ENCODE assay signal across 21 cellular contexts in the genomic region with DNA sequence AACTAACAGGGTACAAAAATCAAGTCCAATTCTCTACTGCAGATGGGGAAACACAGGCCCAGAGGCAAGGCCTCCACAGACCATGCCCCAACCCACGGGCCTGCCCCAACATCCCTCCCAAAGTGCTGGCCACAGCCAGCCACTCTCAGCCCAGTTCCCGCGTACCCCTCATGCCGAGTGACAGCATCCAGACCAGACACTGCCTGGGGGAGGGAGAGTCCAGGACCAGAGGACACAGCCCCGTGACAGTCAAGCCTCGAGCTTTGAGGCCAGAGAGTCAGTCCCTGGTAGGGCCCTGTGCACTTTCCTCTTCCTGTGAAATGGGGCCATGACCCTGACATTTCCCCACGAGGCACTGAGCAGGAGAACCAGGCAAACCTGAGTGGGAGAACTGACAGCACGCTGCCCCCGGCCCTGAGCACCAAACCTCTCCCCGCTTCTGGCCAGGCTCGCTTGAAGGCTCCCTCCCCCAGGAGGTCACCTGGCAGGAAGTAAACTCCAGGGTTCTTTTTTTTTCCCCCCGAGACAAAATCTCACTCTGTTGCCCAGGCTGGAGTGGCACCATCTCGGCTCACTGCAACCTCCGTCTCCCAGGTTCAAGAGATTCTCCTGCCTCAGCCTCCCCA. TPM values are rescaled to one million over a fixed set of nuclear protein-coding genes. Genes with fewer than 3 reads are reported as not detected.
DNase-seq lines count a peak whose midpoint lies in the region; ATAC-seq and TF ChIP-seq lines count a peak whose summit lies in the region.
"Had no signal": no experiment of that assay in that cellular context is flagged by ENCODE, and none has a peak within 500 bp of the region (broad histone marks: within the 10 kb centered on the region; RNA-seq: fewer than 3 reads in every experiment).

No MANE protein-coding gene starts in this region.

- peaks cover 48% of the 10 kb centered on the region for H3K36me3 ChIP-seq in mesodermal cell (ENCODE audit: control insufficient read depth, insufficient read depth, low read length)
- H3K36me3 ChIP-seq: HAP-1 had no signal

- WGBS in mesodermal cell (ENCODE audit: insufficient coverage in 2 of 2), 2 experiments: 95 to 97% methylated on average over 10 to 14 of the region's 14 CpGs

- peak; percentile 3 for DNase-seq in HEK293T (ENCODE audit: extremely low spot score)
- no peak for DNase-seq in WTC11 (ENCODE audit: low spot score)
- no peak for DNase-seq in stimulated activated naive B cell treated with anti-CD40 and anti-IgM and Interleukin-4, amounts not matched to agents 10 μg/mL and 1 μg/mL and 100 μg/mL, for 72 hours
- no peak for DNase-seq in NCI-H2227 (lab: John Stamatoyannopoulos, UW; ENCODE audit: unreplicated experiment)
- DNase-seq in NCI-H1417 (lab: John Stamatoyannopoulos, UW): no peak
- DNase-seq: activated T-cell treated with anti-CD3 and anti-CD28 coated beads, Interleukin-2, amount 50 U/mL, for 72 hours; body of pancreas; cortex of kidney; DND-41; glutamatergic neuron; NCI-H1092 treated with DMSO at 0.1 percent for 48 hours; NCI-H2029 treated with DMSO at 0.1 percent for 48 hours; NK-92 treated with Interleukin-12 subunit alpha and Interleukin-12 subunit beta, amount 100 ng/mL, for 24 hours; right cardiac atrium; SK-N-SH had no signal

- no peaks in the 10 kb centered on the region for H3K27me3 Mint-ChIP-seq in WTC11 (ENCODE audit: low read depth)
- H3K27me3 Mint-ChIP-seq in stimulated activated naive B cell treated with anti-CD40 and anti-IgM and Interleukin-4, amounts not matched to agents 10 μg/mL and 1 μg/mL and 100 μg/mL, for 72 hours: no peaks in the 10 kb centered on the region
- H3K27me3 Mint-ChIP-seq: activated naive CD8-positive, alpha-beta T cell; type B pancreatic cell had no signal

- H3K9me3 Mint-ChIP-seq in WTC11: no peaks in the 10 kb centered on the region
- H3K9me3 Mint-ChIP-seq in stimulated activated naive B cell treated with anti-CD40 and anti-IgM and Interleukin-4, amounts not matched to agents 10 μg/mL and 1 μg/mL and 100 μg/mL, for 72 hours: no peaks in the 10 kb centered on the region
- H3K9me3 Mint-ChIP-seq: activated T-cell treated with anti-CD3 and anti-CD28 coated beads, Interleukin-2, amount 50 U/mL, for 72 hours; type B pancreatic cell had no signal

- no peak overlapping the region for H3K4me3 Mint-ChIP-seq in WTC11
- H3K4me3 Mint-ChIP-seq in stimulated activated naive B cell treated with anti-CD40 and anti-IgM and Interleukin-4, amounts not matched to agents 10 μg/mL and 1 μg/mL and 100 μg/mL, for 72 hours: no peak overlapping the region
- H3K4me3 Mint-ChIP-seq: activated naive CD8-positive, alpha-beta T cell; activated T-cell treated with anti-CD3 and anti-CD28 coated beads, Interleukin-2, amount 50 U/mL, for 72 hours; type B pancreatic cell had no signal

- peaks cover 28% of the 10 kb centered on the region for H3K4me1 ChIP-seq in mesodermal cell (ENCODE audit: control insufficient read depth, insufficient read depth, low read length, poor library complexity, severe bottlenecking)
- H3K4me1 ChIP-seq: HAP-1 had no signal

- H3K4me1 Mint-ChIP-seq in WTC11: peaks cover 37% of the 10 kb centered on the region
- H3K4me1 Mint-ChIP-seq in stimulated activated naive B cell treated with anti-CD40 and anti-IgM and Interleukin-4, amounts not matched to agents 10 μg/mL and 1 μg/mL and 100 μg/mL, for 72 hours: peaks cover 6 to 43% of the 10 kb centered on the region in 2 donors

- ATAC-seq in WTC11 (no peak), HG02678 (IDR thresholded peaks at IDR 0.05; ENCODE audit: unreplicated experiment) (no peak)
- ATAC-seq in stimulated activated naive B cell treated with anti-CD40 and anti-IgM and Interleukin-4, amounts not matched to agents 10 μg/mL and 1 μg/mL and 100 μg/mL, for 72 hours (replicated peaks): no peak
- ATAC-seq: activated CD4-positive, CD25-positive, alpha-beta regulatory T cell treated with anti-CD3 and anti-CD28 coated beads, Interleukin-2, amount 50 U/mL, for 24 hours; activated T-cell treated with anti-CD3 and anti-CD28 coated beads, Interleukin-2, amount 50 U/mL, for 72 hours; body of pancreas; right cardiac atrium had no signal

- no peaks in the 10 kb centered on the region for H3K9me3 ChIP-seq in mesodermal cell (ENCODE audit: control insufficient read depth, low read length)
- H3K9me3 ChIP-seq: body of pancreas, HAP-1, SK-N-SH had no signal

- H3K27ac ChIP-seq in mesodermal cell (ENCODE audit: low read depth, low read length, severe bottlenecking): peak overlapping the region; percentile 41
- H3K27ac ChIP-seq: body of pancreas had no signal

- CTCF ChIA-PET in HEK293T (lab: Yijun Ruan, JAX) (no interaction called here), WTC11 (lab: Charles Lee) (interaction anchor here (1.0 to 2.4 kb wide), 3 partner anchors 28 to 343 kb away, joined by 3 to 19 read pairs (median 5); partner anchors contain the start of gene RAB5IF)

- TF ChIP-seq CTCF in WTC11 (IDR thresholded peaks at IDR 0.05): no peak

- POLR2A ChIA-PET in HEK293T (lab: Yijun Ruan, JAX): no interaction called here
- POLR2A ChIA-PET in WTC11 (lab: Charles Lee): interaction anchor here (0.7 kb wide), 1 partner anchor 996 kb away, joined by 5 read pairs; no protein-coding TSS in a partner anchor

- no peaks in the 10 kb centered on the region for H3K36me3 Mint-ChIP-seq in WTC11
- no peaks in the 10 kb centered on the region for H3K36me3 Mint-ChIP-seq in stimulated activated naive B cell treated with anti-CD40 and anti-IgM and Interleukin-4, amounts not matched to agents 10 μg/mL and 1 μg/mL and 100 μg/mL, for 72 hours
- H3K36me3 Mint-ChIP-seq: activated naive CD8-positive, alpha-beta T cell; type B pancreatic cell had no signal

- H3K27ac Mint-ChIP-seq in WTC11: peak overlapping the region; percentile 71
- peak overlapping the region; percentile 69 for H3K27ac Mint-ChIP-seq in stimulated activated naive B cell treated with anti-CD40 and anti-IgM and Interleukin-4, amounts not matched to agents 10 μg/mL and 1 μg/mL and 100 μg/mL, for 72 hours
- H3K27ac Mint-ChIP-seq: activated naive CD8-positive, alpha-beta T cell; activated T-cell treated with anti-CD3 and anti-CD28 coated beads, Interleukin-2, amount 50 U/mL, for 72 hours; type B pancreatic cell had no signal

- no peak overlapping the region for H3K4me3 ChIP-seq in mesodermal cell (ENCODE audit: extremely low read depth, insufficient read depth, low read length, poor library complexity, severe bottlenecking)
- H3K4me3 ChIP-seq: body of pancreas, HAP-1 had no signal

TF ChIP-seq in HEK293T, 16 proteins besides CTCF, POLR2A, EP300 and RAD21:
- TF ChIP-seq PKNOX1 (IDR thresholded peaks at IDR 0.05) (no peak), ARNT (IDR thresholded peaks at IDR 0.05) (no peak), LEF1 (IDR thresholded peaks at IDR 0.05; ENCODE audit: borderline replicate concordance) (no peak), FOXK2 (IDR thresholded peaks at IDR 0.05) (no peak), HDGF (IDR thresholded peaks at IDR 0.05; ENCODE audit: borderline replicate concordance) (no peak), TARDBP (IDR thresholded peaks at IDR 0.05) (no peak), SUZ12 (IDR thresholded peaks at IDR 0.05) (no peak), BHLHE40 (IDR thresholded peaks at IDR 0.05; ENCODE audit: borderline replicate concordance) (no peak), FOXA1 (IDR thresholded peaks at IDR 0.05) (no peak), L3MBTL2 (conservative IDR thresholded peaks at IDR 0.05) (no peak), SP1 (IDR thresholded peaks at IDR 0.05) (no peak), ZNF384 (IDR thresholded peaks at IDR 0.05) (no peak)
TF ChIP-seq in HEK293T: peak in this region for 0.

TF ChIP-seq in WTC11, 78 proteins besides CTCF, POLR2A, EP300 and RAD21 (continues in another document):
- TF ChIP-seq ZNF423 (CRISPR knock-in tag; IDR thresholded peaks at IDR 0.05) (no peak), CDX4 (CRISPR knock-in tag; IDR thresholded peaks at IDR 0.05; ENCODE audit: borderline replicate concordance) (no peak), NR2C2 (CRISPR knock-in tag; IDR thresholded peaks at IDR 0.05) (no peak), ESRRA (CRISPR knock-in tag; IDR thresholded peaks at IDR 0.05; ENCODE audit: borderline replicate concordance) (no peak), ZNF512 (CRISPR knock-in tag; IDR thresholded peaks at IDR 0.05; ENCODE audit: borderline replicate concordance) (no peak)
- TF ChIP-seq, protein P1, sequence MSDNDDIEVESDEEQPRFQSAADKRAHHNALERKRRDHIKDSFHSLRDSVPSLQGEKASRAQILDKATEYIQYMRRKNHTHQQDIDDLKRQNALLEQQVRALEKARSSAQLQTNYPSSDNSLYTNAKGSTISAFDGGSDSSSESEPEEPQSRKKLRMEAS (CRISPR knock-in tag; IDR thresholded peaks at IDR 0.05): no peak

RNA-seq across cellular contexts. Expression of gene MYL9, which starts 4.9 kb away (rescaled TPM):
- 52.5 to 57.7 TPM (median 54.7 TPM) in 3 replicates for total RNA-seq in WTC11 (2021)
- 294 TPM for polyA plus RNA-seq in mesodermal cell (2013, experiment 1 of 2)
- 219 TPM for polyA plus RNA-seq in mesodermal cell (2013, experiment 2 of 2)
- polyA plus RNA-seq: SK-N-SH had no signal

RNA-seq across cellular contexts. Expression of gene TGIF2, which starts 27.2 kb away (rescaled TPM):
- 71.1 to 88.9 TPM (median 80.3 TPM) in 3 replicates for total RNA-seq in WTC11 (2021)
- 19.9 TPM for polyA plus RNA-seq in mesodermal cell (2013, experiment 1 of 2)
- 18.1 TPM for polyA plus RNA-seq in mesodermal cell (2013, experiment 2 of 2)

RNA-seq across cellular contexts. Expression of gene RAB5IF, which starts 59.4 kb away (rescaled TPM):
- total RNA-seq in WTC11 (2021): 83.2 to 89.4 TPM (median 88.4 TPM) in 3 replicates
- polyA plus RNA-seq in mesodermal cell (2013, experiment 1 of 2): 96.0 TPM
- 85.7 TPM for polyA plus RNA-seq in mesodermal cell (2013, experiment 2 of 2)
